In genomic region chr17:14903810-14904209, GRCh38 we compare ENCODE assay signal across 19 cellular contexts.
A peak's percentile ranks its signal among the peaks of the same experiment; 100 is the strongest.
DNase-seq lines count a peak whose midpoint lies in the region; ATAC-seq and TF ChIP-seq lines count a peak whose summit lies in the region.
"Had no signal": no experiment of that assay in that cellular context is flagged by ENCODE, and none has a peak within 500 bp of the region (broad histone marks: within the 10 kb centered on the region; RNA-seq: fewer than 3 reads in every experiment).

No MANE protein-coding gene starts in this region.

- H3K4me2 ChIP-seq in smooth muscle cell, result peak overlapping the region; percentile 15

- no peaks in the 10 kb centered on the region for H3K9me3 ChIP-seq in smooth muscle cell (replicated peaks; ENCODE audit: low read depth)

- H3K27ac ChIP-seq in smooth muscle cell (ENCODE audit: low read depth), result no peak overlapping the region

- TF ChIP-seq CTCF in smooth muscle cell (IDR thresholded peaks at IDR 0.05; ENCODE audit: borderline replicate concordance, insufficient read depth, poor library complexity, severe bottlenecking), result no peak

- DNase-seq in ELR (ENCODE audit: low read depth), result peak; percentile 20
- peak; percentile 18 for DNase-seq in M059J (ENCODE audit: low read depth)
- DNase-seq in fibroblast of peridontal ligament (ENCODE audit: extremely low read depth), result peak; percentile 61
- no peak for DNase-seq in smooth muscle cell (lab: John Stamatoyannopoulos, UW; ENCODE audit: unreplicated experiment)
- DNase-seq in activated naive CD4-positive, alpha-beta T cell (lab: John Stamatoyannopoulos, UW), result no peak
- no peak for DNase-seq in NCI-H510A (lab: John Stamatoyannopoulos, UW)
- DNase-seq: GOT3; MV-4-11; NCI-H1417; NCI-H187 treated with DMSO at 0.1 percent for 48 hours; NCI-H2171; NCI-H446; NK-92 treated with Interleukin-12 subunit alpha and Interleukin-12 subunit beta, amount 100 ng/mL, for 24 hours; OCI-M1; SHP77 treated with DMSO at 0.1 percent for 48 hours; T-helper 1 cell had no signal

- no peak overlapping the region for H3K4me3 ChIP-seq in smooth muscle cell

- no peaks in the 10 kb centered on the region for H3K79me2 ChIP-seq in smooth muscle cell (ENCODE audit: low read depth)

- no peaks in the 10 kb centered on the region for H4K20me1 ChIP-seq in smooth muscle cell (ENCODE audit: low read depth)

- no peaks in the 10 kb centered on the region for H3K36me3 ChIP-seq in smooth muscle cell (ENCODE audit: low read depth)

- ATAC-seq in GM19463 (IDR thresholded peaks at IDR 0.05; ENCODE audit: unreplicated experiment) (no peak), HG02970 (IDR thresholded peaks at IDR 0.05; ENCODE audit: low FRiP score, unreplicated experiment) (no peak)
- ATAC-seq: SK-N-SH treated with all-trans-retinoic acid at 6 μM for 48 hours had no signal

- H2AFZ ChIP-seq in smooth muscle cell (ENCODE audit: low read depth), result no peak overlapping the region

- H3K9ac ChIP-seq in smooth muscle cell (ENCODE audit: low read depth), result no peak overlapping the region

- no peaks in the 10 kb centered on the region for H3K27me3 ChIP-seq in smooth muscle cell (ENCODE audit: low read depth)

- no peaks in the 10 kb centered on the region for H3K4me1 ChIP-seq in smooth muscle cell (ENCODE audit: low read depth)

- H3F3A ChIP-seq in smooth muscle cell (ENCODE audit: low read depth), result no peaks in the 10 kb centered on the region

- 13% methylated on average over 1 of the region's 1 CpG for WGBS in smooth muscle cell (ENCODE audit: low lambda C conversion rate)

Comparison
In these comparisons a context has a peak if more than half of its experiments do, and no peak if none do; other contexts are left out.
1. DNase-seq: peak in ELR (single experiment), M059J (single experiment) and fibroblast of peridontal ligament (single experiment); none in smooth muscle cell (single experiment), activated naive CD4-positive, alpha-beta T cell (0 of 4) and NCI-H510A (single experiment).